Comparison of ENCODE assay signal across 1 cellular context in the genomic region with DNA sequence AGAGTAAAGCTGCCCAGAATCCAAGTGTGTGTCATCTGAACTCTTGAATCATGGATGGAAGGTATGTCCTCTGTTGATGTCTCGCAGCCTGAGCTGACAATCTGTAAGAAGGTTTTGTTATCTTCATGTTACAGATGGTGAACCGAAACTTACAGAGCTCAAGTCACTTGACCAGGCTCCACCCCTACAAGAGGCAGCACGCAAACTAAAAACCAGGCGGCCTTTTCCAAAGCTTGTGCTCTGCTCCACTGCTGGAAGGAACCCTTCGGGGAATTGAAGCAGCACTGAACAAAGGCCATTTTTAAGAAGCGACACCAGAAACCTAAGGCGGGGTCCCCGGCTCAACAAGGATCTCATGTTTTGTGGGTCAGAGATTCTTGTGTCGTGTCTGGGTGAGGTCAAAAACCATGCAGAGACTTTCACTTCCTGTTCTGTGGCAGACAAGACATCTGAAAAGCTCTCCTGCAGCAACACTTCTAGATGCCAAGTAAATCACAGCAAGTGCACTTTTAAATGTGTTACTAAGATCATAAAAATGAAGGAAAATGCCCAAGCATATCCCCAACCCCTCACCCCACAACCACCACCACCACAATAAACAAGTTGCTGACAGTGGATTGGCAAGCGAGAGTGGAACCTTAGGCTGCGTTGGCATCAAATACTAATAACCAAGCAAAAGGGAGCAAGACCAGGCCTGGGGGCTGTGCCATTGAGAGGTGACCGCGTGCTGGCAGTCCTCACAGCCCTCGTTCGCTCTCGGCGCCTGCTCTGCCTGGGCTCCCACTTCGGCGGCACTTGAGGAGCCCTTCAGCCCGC.
TF ChIP-seq lines count a peak whose summit lies in the region.

No MANE protein-coding gene starts in this region.

TF ChIP-seq in K562, 482 proteins besides CTCF, POLR2A, EP300 and RAD21 (continued from another document and continues in another):
- TF ChIP-seq, protein P1, sequence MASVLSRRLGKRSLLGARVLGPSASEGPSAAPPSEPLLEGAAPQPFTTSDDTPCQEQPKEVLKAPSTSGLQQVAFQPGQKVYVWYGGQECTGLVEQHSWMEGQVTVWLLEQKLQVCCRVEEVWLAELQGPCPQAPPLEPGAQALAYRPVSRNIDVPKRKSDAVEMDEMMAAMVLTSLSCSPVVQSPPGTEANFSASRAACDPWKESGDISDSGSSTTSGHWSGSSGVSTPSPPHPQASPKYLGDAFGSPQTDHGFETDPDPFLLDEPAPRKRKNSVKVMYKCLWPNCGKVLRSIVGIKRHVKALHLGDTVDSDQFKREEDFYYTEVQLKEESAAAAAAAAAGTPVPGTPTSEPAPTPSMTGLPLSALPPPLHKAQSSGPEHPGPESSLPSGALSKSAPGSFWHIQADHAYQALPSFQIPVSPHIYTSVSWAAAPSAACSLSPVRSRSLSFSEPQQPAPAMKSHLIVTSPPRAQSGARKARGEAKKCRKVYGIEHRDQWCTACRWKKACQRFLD (CRISPR knock-in tag; IDR thresholded peaks at IDR 0.05): peak; percentile 77; the same call in 1 of the 2 replicates
- TF ChIP-seq ZKSCAN3 (CRISPR knock-in tag; IDR thresholded peaks at IDR 0.05) (no peak), PTTG1 (tag; IDR thresholded peaks at IDR 0.05; ENCODE audit: low read depth) (0 out of 2 replicates have a peak, but pooled peaks have one; percentile 25), ZNF274 (IDR thresholded peaks at IDR 0.05; ENCODE audit: borderline replicate concordance, low read depth, low read length) (no peak), ZFP1 (CRISPR knock-in tag; IDR thresholded peaks at IDR 0.05) (no peak), TRIM28 (IDR thresholded peaks at IDR 0.05) (no peak), TCFL5 (CRISPR knock-in tag; conservative IDR thresholded peaks at IDR 0.05) (no peak), HNRNPL (IDR thresholded peaks at IDR 0.05; ENCODE audit: low read depth, low read length) (no peak), TCF3 (CRISPR knock-in tag; IDR thresholded peaks at IDR 0.05) (peak; percentile 92), ELF2 (CRISPR knock-in tag; IDR thresholded peaks at IDR 0.05) (no peak), NBN (IDR thresholded peaks at IDR 0.05; ENCODE audit: low read depth) (no peak; the same call in 1 of the 2 replicates), RBM15 (IDR thresholded peaks at IDR 0.05; ENCODE audit: insufficient read depth, low read length) (no peak), ZNF507 (tag; conservative IDR thresholded peaks at IDR 0.05) (no peak), CHD2 (IDR thresholded peaks at IDR 0.05; ENCODE audit: low read depth, low read length) (no peak), SP2 (IDR thresholded peaks at IDR 0.05; ENCODE audit: extremely low read depth, low read depth, low read length, poor library complexity, severe bottlenecking) (no peak), HDAC3 (IDR thresholded peaks at IDR 0.05; ENCODE audit: borderline replicate concordance, partially characterized antibody) (peak; percentile 54), KLF1 (tag; IDR thresholded peaks at IDR 0.05) (no peak), NFATC3 (IDR thresholded peaks at IDR 0.05) (no peak), CBX2 (IDR thresholded peaks at IDR 0.05; ENCODE audit: insufficient read depth, low read length, poor library complexity, severe bottlenecking) (no peak), EP400 (IDR thresholded peaks at IDR 0.05) (no peak), HNRNPUL1 (IDR thresholded peaks at IDR 0.05; ENCODE audit: low read length) (no peak), ZNF707 (CRISPR knock-in tag; conservative IDR thresholded peaks at IDR 0.05) (no peak)
- TF ChIP-seq, protein P2, sequence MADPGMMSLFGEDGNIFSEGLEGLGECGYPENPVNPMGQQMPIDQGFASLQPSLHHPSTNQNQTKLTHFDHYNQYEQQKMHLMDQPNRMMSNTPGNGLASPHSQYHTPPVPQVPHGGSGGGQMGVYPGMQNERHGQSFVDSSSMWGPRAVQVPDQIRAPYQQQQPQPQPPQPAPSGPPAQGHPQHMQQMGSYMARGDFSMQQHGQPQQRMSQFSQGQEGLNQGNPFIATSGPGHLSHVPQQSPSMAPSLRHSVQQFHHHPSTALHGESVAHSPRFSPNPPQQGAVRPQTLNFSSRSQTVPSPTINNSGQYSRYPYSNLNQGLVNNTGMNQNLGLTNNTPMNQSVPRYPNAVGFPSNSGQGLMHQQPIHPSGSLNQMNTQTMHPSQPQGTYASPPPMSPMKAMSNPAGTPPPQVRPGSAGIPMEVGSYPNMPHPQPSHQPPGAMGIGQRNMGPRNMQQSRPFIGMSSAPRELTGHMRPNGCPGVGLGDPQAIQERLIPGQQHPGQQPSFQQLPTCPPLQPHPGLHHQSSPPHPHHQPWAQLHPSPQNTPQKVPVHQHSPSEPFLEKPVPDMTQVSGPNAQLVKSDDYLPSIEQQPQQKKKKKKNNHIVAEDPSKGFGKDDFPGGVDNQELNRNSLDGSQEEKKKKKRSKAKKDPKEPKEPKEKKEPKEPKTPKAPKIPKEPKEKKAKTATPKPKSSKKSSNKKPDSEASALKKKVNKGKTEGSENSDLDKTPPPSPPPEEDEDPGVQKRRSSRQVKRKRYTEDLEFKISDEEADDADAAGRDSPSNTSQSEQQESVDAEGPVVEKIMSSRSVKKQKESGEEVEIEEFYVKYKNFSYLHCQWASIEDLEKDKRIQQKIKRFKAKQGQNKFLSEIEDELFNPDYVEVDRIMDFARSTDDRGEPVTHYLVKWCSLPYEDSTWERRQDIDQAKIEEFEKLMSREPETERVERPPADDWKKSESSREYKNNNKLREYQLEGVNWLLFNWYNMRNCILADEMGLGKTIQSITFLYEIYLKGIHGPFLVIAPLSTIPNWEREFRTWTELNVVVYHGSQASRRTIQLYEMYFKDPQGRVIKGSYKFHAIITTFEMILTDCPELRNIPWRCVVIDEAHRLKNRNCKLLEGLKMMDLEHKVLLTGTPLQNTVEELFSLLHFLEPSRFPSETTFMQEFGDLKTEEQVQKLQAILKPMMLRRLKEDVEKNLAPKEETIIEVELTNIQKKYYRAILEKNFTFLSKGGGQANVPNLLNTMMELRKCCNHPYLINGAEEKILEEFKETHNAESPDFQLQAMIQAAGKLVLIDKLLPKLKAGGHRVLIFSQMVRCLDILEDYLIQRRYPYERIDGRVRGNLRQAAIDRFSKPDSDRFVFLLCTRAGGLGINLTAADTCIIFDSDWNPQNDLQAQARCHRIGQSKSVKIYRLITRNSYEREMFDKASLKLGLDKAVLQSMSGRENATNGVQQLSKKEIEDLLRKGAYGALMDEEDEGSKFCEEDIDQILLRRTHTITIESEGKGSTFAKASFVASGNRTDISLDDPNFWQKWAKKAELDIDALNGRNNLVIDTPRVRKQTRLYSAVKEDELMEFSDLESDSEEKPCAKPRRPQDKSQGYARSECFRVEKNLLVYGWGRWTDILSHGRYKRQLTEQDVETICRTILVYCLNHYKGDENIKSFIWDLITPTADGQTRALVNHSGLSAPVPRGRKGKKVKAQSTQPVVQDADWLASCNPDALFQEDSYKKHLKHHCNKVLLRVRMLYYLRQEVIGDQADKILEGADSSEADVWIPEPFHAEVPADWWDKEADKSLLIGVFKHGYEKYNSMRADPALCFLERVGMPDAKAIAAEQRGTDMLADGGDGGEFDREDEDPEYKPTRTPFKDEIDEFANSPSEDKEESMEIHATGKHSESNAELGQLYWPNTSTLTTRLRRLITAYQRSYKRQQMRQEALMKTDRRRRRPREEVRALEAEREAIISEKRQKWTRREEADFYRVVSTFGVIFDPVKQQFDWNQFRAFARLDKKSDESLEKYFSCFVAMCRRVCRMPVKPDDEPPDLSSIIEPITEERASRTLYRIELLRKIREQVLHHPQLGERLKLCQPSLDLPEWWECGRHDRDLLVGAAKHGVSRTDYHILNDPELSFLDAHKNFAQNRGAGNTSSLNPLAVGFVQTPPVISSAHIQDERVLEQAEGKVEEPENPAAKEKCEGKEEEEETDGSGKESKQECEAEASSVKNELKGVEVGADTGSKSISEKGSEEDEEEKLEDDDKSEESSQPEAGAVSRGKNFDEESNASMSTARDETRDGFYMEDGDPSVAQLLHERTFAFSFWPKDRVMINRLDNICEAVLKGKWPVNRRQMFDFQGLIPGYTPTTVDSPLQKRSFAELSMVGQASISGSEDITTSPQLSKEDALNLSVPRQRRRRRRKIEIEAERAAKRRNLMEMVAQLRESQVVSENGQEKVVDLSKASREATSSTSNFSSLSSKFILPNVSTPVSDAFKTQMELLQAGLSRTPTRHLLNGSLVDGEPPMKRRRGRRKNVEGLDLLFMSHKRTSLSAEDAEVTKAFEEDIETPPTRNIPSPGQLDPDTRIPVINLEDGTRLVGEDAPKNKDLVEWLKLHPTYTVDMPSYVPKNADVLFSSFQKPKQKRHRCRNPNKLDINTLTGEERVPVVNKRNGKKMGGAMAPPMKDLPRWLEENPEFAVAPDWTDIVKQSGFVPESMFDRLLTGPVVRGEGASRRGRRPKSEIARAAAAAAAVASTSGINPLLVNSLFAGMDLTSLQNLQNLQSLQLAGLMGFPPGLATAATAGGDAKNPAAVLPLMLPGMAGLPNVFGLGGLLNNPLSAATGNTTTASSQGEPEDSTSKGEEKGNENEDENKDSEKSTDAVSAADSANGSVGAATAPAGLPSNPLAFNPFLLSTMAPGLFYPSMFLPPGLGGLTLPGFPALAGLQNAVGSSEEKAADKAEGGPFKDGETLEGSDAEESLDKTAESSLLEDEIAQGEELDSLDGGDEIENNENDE (IDR thresholded peaks at IDR 0.05; ENCODE audit: low read depth, low read length): no peak
- TF ChIP-seq, protein P3, sequence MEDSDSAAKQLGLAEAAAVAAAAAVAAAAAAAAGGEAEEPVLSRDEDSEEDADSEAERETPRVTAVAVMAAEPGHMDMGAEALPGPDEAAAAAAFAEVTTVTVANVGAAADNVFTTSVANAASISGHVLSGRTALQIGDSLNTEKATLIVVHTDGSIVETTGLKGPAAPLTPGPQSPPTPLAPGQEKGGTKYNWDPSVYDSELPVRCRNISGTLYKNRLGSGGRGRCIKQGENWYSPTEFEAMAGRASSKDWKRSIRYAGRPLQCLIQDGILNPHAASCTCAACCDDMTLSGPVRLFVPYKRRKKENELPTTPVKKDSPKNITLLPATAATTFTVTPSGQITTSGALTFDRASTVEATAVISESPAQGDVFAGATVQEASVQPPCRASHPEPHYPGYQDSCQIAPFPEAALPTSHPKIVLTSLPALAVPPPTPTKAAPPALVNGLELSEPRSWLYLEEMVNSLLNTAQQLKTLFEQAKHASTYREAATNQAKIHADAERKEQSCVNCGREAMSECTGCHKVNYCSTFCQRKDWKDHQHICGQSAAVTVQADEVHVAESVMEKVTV (CRISPR knock-in tag; IDR thresholded peaks at IDR 0.05): no peak
- TF ChIP-seq, protein P4, sequence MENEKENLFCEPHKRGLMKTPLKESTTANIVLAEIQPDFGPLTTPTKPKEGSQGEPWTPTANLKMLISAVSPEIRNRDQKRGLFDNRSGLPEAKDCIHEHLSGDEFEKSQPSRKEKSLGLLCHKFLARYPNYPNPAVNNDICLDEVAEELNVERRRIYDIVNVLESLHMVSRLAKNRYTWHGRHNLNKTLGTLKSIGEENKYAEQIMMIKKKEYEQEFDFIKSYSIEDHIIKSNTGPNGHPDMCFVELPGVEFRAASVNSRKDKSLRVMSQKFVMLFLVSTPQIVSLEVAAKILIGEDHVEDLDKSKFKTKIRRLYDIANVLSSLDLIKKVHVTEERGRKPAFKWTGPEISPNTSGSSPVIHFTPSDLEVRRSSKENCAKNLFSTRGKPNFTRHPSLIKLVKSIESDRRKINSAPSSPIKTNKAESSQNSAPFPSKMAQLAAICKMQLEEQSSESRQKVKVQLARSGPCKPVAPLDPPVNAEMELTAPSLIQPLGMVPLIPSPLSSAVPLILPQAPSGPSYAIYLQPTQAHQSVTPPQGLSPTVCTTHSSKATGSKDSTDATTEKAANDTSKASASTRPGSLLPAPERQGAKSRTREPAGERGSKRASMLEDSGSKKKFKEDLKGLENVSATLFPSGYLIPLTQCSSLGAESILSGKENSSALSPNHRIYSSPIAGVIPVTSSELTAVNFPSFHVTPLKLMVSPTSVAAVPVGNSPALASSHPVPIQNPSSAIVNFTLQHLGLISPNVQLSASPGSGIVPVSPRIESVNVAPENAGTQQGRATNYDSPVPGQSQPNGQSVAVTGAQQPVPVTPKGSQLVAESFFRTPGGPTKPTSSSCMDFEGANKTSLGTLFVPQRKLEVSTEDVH (IDR thresholded peaks at IDR 0.05; ENCODE audit: low read depth, partially characterized antibody): no peak
- TF ChIP-seq, protein P5, sequence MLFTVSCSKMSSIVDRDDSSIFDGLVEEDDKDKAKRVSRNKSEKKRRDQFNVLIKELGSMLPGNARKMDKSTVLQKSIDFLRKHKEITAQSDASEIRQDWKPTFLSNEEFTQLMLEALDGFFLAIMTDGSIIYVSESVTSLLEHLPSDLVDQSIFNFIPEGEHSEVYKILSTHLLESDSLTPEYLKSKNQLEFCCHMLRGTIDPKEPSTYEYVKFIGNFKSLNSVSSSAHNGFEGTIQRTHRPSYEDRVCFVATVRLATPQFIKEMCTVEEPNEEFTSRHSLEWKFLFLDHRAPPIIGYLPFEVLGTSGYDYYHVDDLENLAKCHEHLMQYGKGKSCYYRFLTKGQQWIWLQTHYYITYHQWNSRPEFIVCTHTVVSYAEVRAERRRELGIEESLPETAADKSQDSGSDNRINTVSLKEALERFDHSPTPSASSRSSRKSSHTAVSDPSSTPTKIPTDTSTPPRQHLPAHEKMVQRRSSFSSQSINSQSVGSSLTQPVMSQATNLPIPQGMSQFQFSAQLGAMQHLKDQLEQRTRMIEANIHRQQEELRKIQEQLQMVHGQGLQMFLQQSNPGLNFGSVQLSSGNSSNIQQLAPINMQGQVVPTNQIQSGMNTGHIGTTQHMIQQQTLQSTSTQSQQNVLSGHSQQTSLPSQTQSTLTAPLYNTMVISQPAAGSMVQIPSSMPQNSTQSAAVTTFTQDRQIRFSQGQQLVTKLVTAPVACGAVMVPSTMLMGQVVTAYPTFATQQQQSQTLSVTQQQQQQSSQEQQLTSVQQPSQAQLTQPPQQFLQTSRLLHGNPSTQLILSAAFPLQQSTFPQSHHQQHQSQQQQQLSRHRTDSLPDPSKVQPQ (CRISPR knock-in tag; IDR thresholded peaks at IDR 0.05; ENCODE audit: borderline replicate concordance): no peak
- TF ChIP-seq, protein P6, sequence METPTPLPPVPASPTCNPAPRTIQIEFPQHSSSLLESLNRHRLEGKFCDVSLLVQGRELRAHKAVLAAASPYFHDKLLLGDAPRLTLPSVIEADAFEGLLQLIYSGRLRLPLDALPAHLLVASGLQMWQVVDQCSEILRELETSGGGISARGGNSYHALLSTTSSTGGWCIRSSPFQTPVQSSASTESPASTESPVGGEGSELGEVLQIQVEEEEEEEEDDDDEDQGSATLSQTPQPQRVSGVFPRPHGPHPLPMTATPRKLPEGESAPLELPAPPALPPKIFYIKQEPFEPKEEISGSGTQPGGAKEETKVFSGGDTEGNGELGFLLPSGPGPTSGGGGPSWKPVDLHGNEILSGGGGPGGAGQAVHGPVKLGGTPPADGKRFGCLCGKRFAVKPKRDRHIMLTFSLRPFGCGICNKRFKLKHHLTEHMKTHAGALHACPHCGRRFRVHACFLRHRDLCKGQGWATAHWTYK (CRISPR knock-in tag; IDR thresholded peaks at IDR 0.05): peak; percentile 48; the same call in 1 of the 2 replicates
- TF ChIP-seq, protein P7, sequence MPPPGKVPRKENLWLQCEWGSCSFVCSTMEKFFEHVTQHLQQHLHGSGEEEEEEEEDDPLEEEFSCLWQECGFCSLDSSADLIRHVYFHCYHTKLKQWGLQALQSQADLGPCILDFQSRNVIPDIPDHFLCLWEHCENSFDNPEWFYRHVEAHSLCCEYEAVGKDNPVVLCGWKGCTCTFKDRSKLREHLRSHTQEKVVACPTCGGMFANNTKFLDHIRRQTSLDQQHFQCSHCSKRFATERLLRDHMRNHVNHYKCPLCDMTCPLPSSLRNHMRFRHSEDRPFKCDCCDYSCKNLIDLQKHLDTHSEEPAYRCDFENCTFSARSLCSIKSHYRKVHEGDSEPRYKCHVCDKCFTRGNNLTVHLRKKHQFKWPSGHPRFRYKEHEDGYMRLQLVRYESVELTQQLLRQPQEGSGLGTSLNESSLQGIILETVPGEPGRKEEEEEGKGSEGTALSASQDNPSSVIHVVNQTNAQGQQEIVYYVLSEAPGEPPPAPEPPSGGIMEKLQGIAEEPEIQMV (tag; conservative IDR thresholded peaks at IDR 0.05; ENCODE audit: low read depth): 0 out of 2 replicates have a peak, but pooled peaks have one; percentile 32
